27 cellular contexts compared by ENCODE assay signal in genomic region chr5:156695774-156696173, GRCh38.
"Had no signal": no experiment of that assay in that cellular context is flagged by ENCODE, and none has a peak within 500 bp of the region (broad histone marks: within the 10 kb centered on the region; RNA-seq: fewer than 3 reads in every experiment).

No MANE protein-coding gene starts in this region.

- DNase-seq: activated CD4-positive, alpha-beta memory T cell treated with anti-CD3 and anti-CD28 coated beads for 36 hours; activated CD4-positive, alpha-beta T cell treated with anti-CD3 and anti-CD28 coated beads for 36 hours; activated CD4-positive, alpha-beta T cell treated with anti-CD3 and anti-CD28 coated beads, Interleukin-2, amount 10 ng/mL, durations not matched to agents 7 days and 5 days; activated CD8-positive, alpha-beta memory T cell treated with anti-CD3 and anti-CD28 coated beads, Interleukin-2, amount 50 U/mL, for 4 hours; activated gamma-delta T cell treated with Interleukin-2 at 50 U/mL for 16 hours; activated naive CD4-positive, alpha-beta T cell treated with anti-CD3 and anti-CD28 coated beads for 36 hours; activated T-cell treated with anti-CD3 and anti-CD28 coated beads for 4 hours; activated T-cell treated with anti-CD3 and anti-CD28 coated beads, Interleukin-2, amount 50 U/mL, for 4 hours; anterior cingulate cortex; caudate nucleus; cerebellar nuclear complex; NCI-H1105; NCI-H1417 treated with DMSO at 0.1 percent for 48 hours; NCI-H1694 treated with DMSO at 0.1 percent for 48 hours; NCI-H2029; NCI-H345; NCI-H524 treated with DMSO at 0.1 percent for 48 hours; PC-3; Peyer's patch; RPMI8226; SHP77 treated with DMSO at 0.1 percent for 48 hours; SK-N-SH had no signal

- H3K27me3 ChIP-seq: Peyer's patch, SJSA1 had no signal

- H3K9ac ChIP-seq: SK-N-SH had no signal

- H3K4me2 ChIP-seq: SK-N-SH had no signal

- H3K27ac ChIP-seq: Peyer's patch, SJSA1 had no signal

- H3K4me3 ChIP-seq: Peyer's patch, SJSA1 had no signal

- FAIRE-seq: bronchial epithelial cell, TTC549 had no signal

- H3K4me1 ChIP-seq: Peyer's patch, SJSA1 had no signal

- H3K36me3 ChIP-seq: Peyer's patch, SJSA1 had no signal

- ATAC-seq: activated CD4-positive, alpha-beta T cell treated with anti-CD3 and anti-CD28 coated beads for 36 hours; activated CD4-positive, CD25-positive, alpha-beta regulatory T cell treated with anti-CD3 and anti-CD28 coated beads, Interleukin-2, amount 50 U/mL, for 24 hours; activated T-cell treated with anti-CD3 and anti-CD28 coated beads, Interleukin-2, amount 50 U/mL, for 4 hours; PC-3; WTC11 had no signal

- H3K9me3 ChIP-seq: Peyer's patch, SJSA1, SK-N-SH had no signal
